ENCODE assay signal across 19 cellular contexts in the genomic region with DNA sequence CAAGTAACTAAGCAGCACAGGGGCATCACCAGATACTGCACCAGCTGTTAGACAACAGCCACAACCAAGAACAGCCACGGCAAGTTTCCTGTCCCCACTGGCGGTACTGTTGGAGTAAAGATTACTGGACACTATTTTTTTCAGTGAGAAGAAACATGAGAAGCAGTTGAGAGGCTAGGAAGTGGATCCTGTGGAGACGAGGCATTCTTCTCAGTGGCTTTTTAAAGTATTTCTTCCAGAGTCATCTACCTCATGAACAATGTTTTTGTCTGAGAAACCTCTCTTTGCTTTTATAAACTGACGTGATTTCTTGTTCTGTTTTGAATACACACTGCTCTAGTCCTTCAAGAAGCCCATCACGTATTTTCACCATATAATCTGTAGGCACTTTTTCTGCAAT. TPM values are rescaled to one million over a fixed set of nuclear protein-coding genes. Genes with fewer than 3 reads are reported as not detected.
DNase-seq lines count a peak whose midpoint lies in the region; ATAC-seq and TF ChIP-seq lines count a peak whose summit lies in the region.
"Had no signal": no experiment of that assay in that cellular context is flagged by ENCODE, and none has a peak within 500 bp of the region (broad histone marks: within the 10 kb centered on the region; RNA-seq: fewer than 3 reads in every experiment).

No MANE protein-coding gene starts in this region.

- POLR2A ChIA-PET in PC-9 (lab: Charles Lee; ENCODE audit: unreplicated experiment), result no interaction called here

- H3K27ac Mint-ChIP-seq in activated naive CD4-positive, alpha-beta T cell treated with anti-CD3 and anti-CD28 coated beads, Interleukin-2, amount 50 U/mL, for 24 hours, result peak overlapping the region; percentile 41
- peak overlapping the region; percentile 51 for H3K27ac Mint-ChIP-seq in stimulated activated memory B cell treated with anti-CD40 and anti-IgM and Interleukin-4, amounts not matched to agents 10 μg/mL and 1 μg/mL and 100 μg/mL, for 72 hours
- H3K27ac Mint-ChIP-seq: HFFc6 had no signal

- no peak for TF ChIP-seq CTCF in PC-9 (conservative IDR thresholded peaks at IDR 0.05)

- H3K36me3 Mint-ChIP-seq in activated naive CD4-positive, alpha-beta T cell treated with anti-CD3 and anti-CD28 coated beads, Interleukin-2, amount 50 U/mL, for 24 hours, result no peaks in the 10 kb centered on the region
- H3K36me3 Mint-ChIP-seq in stimulated activated memory B cell treated with anti-CD40 and anti-IgM and Interleukin-4, amounts not matched to agents 10 μg/mL and 1 μg/mL and 100 μg/mL, for 72 hours, result peaks cover 33% of the 10 kb centered on the region

- no peaks in the 10 kb centered on the region for H3K27me3 ChIP-seq in PC-9 (ENCODE audit: insufficient read depth, low read depth)
- H3K27me3 ChIP-seq: BLaER1 treated with 17β-estradiol and CSF1 and Interleukin-3, amounts not matched to agents 10 nM and 100 nM had no signal

- no peak for DNase-seq in activated naive CD4-positive, alpha-beta T cell treated with Interleukin-2 at 50 U/mL for 16 hours
- DNase-seq in PC-9, result no peak
- peak; percentile 50 for DNase-seq in myocyte (ENCODE audit: low read depth)
- no peak for DNase-seq in NCI-H748 (lab: John Stamatoyannopoulos, UW; ENCODE audit: unreplicated experiment)
- no peak for DNase-seq in NCI-H774 (lab: John Stamatoyannopoulos, UW)
- DNase-seq: 8988T; AML-193; CD4-positive, CD25-positive, alpha-beta regulatory T cell; DMS79; GF-D8; HCEC 1CT; HFFc6; IMR-90 had no signal

- intact Hi-C loops in PC-9 (cut with micrococcal nuclease; ENCODE audit: unreplicated experiment), result no loop called here

- H3K36me3 ChIP-seq in PC-9 (ENCODE audit: low read depth), result peaks cover 40% of the 10 kb centered on the region; the same call in 1 of the 2 replicates

- H4K20me1 ChIP-seq in PC-9 (ENCODE audit: insufficient read depth), result no peaks in the 10 kb centered on the region
- H4K20me1 ChIP-seq: BLaER1 treated with 17β-estradiol and CSF1 and Interleukin-3, amounts not matched to agents 10 nM and 100 nM had no signal

- CTCF ChIA-PET in PC-9 (lab: Charles Lee), result no interaction called here

- no peaks in the 10 kb centered on the region for H3F3A ChIP-seq in PC-9 (ENCODE audit: insufficient read depth, low read depth)

- H3K4me1 Mint-ChIP-seq in activated naive CD4-positive, alpha-beta T cell treated with anti-CD3 and anti-CD28 coated beads, Interleukin-2, amount 50 U/mL, for 24 hours, result no peaks in the 10 kb centered on the region
- H3K4me1 Mint-ChIP-seq in stimulated activated memory B cell treated with anti-CD40 and anti-IgM and Interleukin-4, amounts not matched to agents 10 μg/mL and 1 μg/mL and 100 μg/mL, for 72 hours, result no peaks in the 10 kb centered on the region

- no peaks in the 10 kb centered on the region for H3K27me3 Mint-ChIP-seq in activated naive CD4-positive, alpha-beta T cell treated with anti-CD3 and anti-CD28 coated beads, Interleukin-2, amount 50 U/mL, for 24 hours
- no peaks in the 10 kb centered on the region for H3K27me3 Mint-ChIP-seq in stimulated activated memory B cell treated with anti-CD40 and anti-IgM and Interleukin-4, amounts not matched to agents 10 μg/mL and 1 μg/mL and 100 μg/mL, for 72 hours
- H3K27me3 Mint-ChIP-seq: CD4-positive, CD25-positive, alpha-beta regulatory T cell had no signal

- H3K4me3 ChIP-seq in PC-9, result no peak overlapping the region
- H3K4me3 ChIP-seq: BLaER1 treated with 17β-estradiol and CSF1 and Interleukin-3, amounts not matched to agents 10 nM and 100 nM had no signal

- H2AFZ ChIP-seq in PC-9, result no peak overlapping the region

- H3K4me3 Mint-ChIP-seq in activated naive CD4-positive, alpha-beta T cell treated with anti-CD3 and anti-CD28 coated beads, Interleukin-2, amount 50 U/mL, for 24 hours, result no peak overlapping the region
- no peak overlapping the region for H3K4me3 Mint-ChIP-seq in stimulated activated memory B cell treated with anti-CD40 and anti-IgM and Interleukin-4, amounts not matched to agents 10 μg/mL and 1 μg/mL and 100 μg/mL, for 72 hours
- H3K4me3 Mint-ChIP-seq: CD4-positive, CD25-positive, alpha-beta regulatory T cell; HFFc6 had no signal

- H3K27ac ChIP-seq in PC-9, result no peak overlapping the region
- H3K27ac ChIP-seq: BLaER1 treated with 17β-estradiol and CSF1 and Interleukin-3, amounts not matched to agents 10 nM and 100 nM had no signal

- H3K9me2 ChIP-seq in PC-9 (ENCODE audit: insufficient read depth), result no peaks in the 10 kb centered on the region

- TSS peak; percentile 6 for BruUV-seq in PC-9 (replicated peaks; lab: Mats Ljungman, UMichigan)

- no peaks in the 10 kb centered on the region for H3K9me3 Mint-ChIP-seq in activated naive CD4-positive, alpha-beta T cell treated with anti-CD3 and anti-CD28 coated beads, Interleukin-2, amount 50 U/mL, for 24 hours
- no peaks in the 10 kb centered on the region for H3K9me3 Mint-ChIP-seq in stimulated activated memory B cell treated with anti-CD40 and anti-IgM and Interleukin-4, amounts not matched to agents 10 μg/mL and 1 μg/mL and 100 μg/mL, for 72 hours
- H3K9me3 Mint-ChIP-seq: CD4-positive, CD25-positive, alpha-beta regulatory T cell; HFFc6 had no signal

- H3K79me2 ChIP-seq in PC-9 (ENCODE audit: low read depth), result no peaks in the 10 kb centered on the region

- H3K4me2 ChIP-seq in PC-9, result no peak overlapping the region
- H3K4me2 ChIP-seq: BLaER1 treated with 17β-estradiol and CSF1 and Interleukin-3, amounts not matched to agents 10 nM and 100 nM had no signal

- ATAC-seq in stimulated activated memory B cell treated with anti-CD40 and anti-IgM and Interleukin-4, amounts not matched to agents 10 μg/mL and 1 μg/mL and 100 μg/mL, for 72 hours, result no peak
- ATAC-seq in HG02642 (IDR thresholded peaks at IDR 0.05; ENCODE audit: poor library complexity, unreplicated experiment), result no peak

- no peaks in the 10 kb centered on the region for H3K4me1 ChIP-seq in PC-9 (replicated peaks; ENCODE audit: insufficient read depth)

- H3K9me3 ChIP-seq in PC-9 (ENCODE audit: insufficient read depth, low read depth), result no peaks in the 10 kb centered on the region
- H3K9me3 ChIP-seq: BLaER1 treated with 17β-estradiol and CSF1 and Interleukin-3, amounts not matched to agents 10 nM and 100 nM had no signal

RNA-seq across cellular contexts. Expression of a gene that starts 18.8 kb away (rescaled TPM):
- total RNA-seq in PC-9 (2021) (not detected in 2 replicates), myocyte (not detected in 2 replicates)
- polyA plus RNA-seq in myocyte (2012), result 10.6 TPM
- total RNA-seq: CD4-positive, CD25-positive, alpha-beta regulatory T cell; H1 had no signal
- polyA plus RNA-seq: CD4-positive, CD25-positive, alpha-beta regulatory T cell; H1 had no signal

RNA-seq across cellular contexts. Expression of a gene that starts 27.4 kb away (rescaled TPM):
- total RNA-seq in PC-9 (2021), result not detected in 2 replicates
- total RNA-seq in myocyte, result not detected in 2 replicates
- 0.58 TPM for polyA plus RNA-seq in myocyte (2012)
- total RNA-seq: CD4-positive, CD25-positive, alpha-beta regulatory T cell; H1; HFFc6; HT-29; IMR-90 had no signal
- polyA plus RNA-seq: CD4-positive, CD25-positive, alpha-beta regulatory T cell; H1; IMR-90 had no signal

RNA-seq across cellular contexts. Expression of a gene that starts 35.3 kb away (rescaled TPM):
- total RNA-seq in PC-9 (2021) (141 and 144 TPM in 2 replicates), myocyte (82.2 and 103 TPM in 2 replicates)
- 61.3 TPM for polyA plus RNA-seq in myocyte (2012)
